8 cellular contexts compared by ENCODE assay signal in the genomic region with DNA sequence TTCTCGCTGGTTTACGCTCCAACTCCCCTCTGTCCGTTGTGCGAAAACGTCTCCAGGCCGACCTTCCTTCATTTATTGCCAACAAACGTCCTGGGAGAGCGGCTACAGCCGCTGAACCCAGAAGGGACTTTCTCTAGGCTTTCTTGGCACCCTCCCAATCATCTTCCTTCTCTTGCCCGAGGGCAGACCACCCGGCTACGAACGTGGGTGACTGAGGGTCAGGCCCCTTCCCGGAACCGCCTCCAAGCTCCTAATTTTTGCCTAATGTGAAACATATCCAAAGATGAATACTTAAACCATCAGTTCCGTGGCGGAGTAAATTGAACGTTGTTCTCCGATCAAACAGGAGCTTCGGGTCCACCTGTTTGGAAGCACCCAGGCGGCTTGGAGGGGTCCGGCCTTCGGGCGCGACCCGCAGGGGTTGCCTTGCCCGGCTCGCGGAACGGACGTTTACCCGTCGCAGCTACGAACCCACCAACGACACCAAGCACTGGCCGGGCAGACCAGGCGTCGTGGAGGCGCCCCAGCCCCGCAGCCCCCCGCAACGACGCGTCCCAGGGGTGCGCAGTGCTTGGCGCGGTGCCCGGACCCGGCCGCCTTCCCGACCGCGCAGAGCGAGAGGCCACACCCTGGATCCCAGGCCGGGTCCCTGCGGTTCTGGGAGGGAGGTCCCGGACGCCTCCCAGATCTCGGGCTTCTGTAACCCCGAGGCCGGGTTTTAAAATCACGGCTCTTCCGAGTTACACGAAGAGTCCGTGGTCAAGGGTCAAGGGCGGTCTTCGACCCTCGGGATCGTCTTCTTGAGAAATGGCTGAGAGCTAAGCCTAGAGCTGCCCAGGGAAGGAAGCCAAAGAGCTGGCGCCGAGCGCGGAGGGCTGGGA. TPM values are rescaled to one million over a fixed set of nuclear protein-coding genes. Genes with fewer than 3 reads are reported as not detected.
A peak's percentile ranks its signal among the peaks of the same experiment; 100 is the strongest.
DNase-seq lines count a peak whose midpoint lies in the region; ATAC-seq, FAIRE-seq and TF ChIP-seq lines count a peak whose summit lies in the region.
"Not testable (repeated sequence)": the region's sequence is repeated elsewhere in the genome, so short reads cannot be mapped to it uniquely, and the experiment has no call there.

No MANE protein-coding gene starts in this region.

- not testable (repeated sequence) for TF ChIP-seq POLR2A in endothelial cell of umbilical vein (IDR thresholded peaks at IDR 0.05; ENCODE audit: low read depth, low read length)

- 7% methylated on average over 40 of the region's 73 CpGs for WGBS in urinary bladder

- H3K27me3 ChIP-seq in HAP-1 (ENCODE audit: low read depth) (peaks cover 16% of the 10 kb centered on the region), endothelial cell of umbilical vein (ENCODE audit: control insufficient read depth in 2 of 2, insufficient read depth in 2 of 2, low read length in 2 of 2) (peaks cover 20 to 34% of the 10 kb centered on the region in 2 experiments)
- not testable (repeated sequence) for H3K27me3 ChIP-seq in parathyroid adenoma (ENCODE audit: control insufficient read depth, insufficient read depth, low read length)

- H3K27me3 Mint-ChIP-seq in activated T-cell treated with anti-CD3 and anti-CD28 coated beads, Interleukin-2, amount 50 U/mL, for 4 hours (ENCODE audit: low read depth), result peaks cover 21% of the 10 kb centered on the region

- H4K20me1 ChIP-seq in endothelial cell of umbilical vein (replicated peaks; ENCODE audit: control insufficient read depth, extremely low read depth, insufficient read depth, low read length), result not testable (repeated sequence)

- H3K36me3 Mint-ChIP-seq in activated T-cell treated with anti-CD3 and anti-CD28 coated beads, Interleukin-2, amount 50 U/mL, for 4 hours (ENCODE audit: insufficient read depth), result not testable (repeated sequence)

- H3K4me2 ChIP-seq in endothelial cell of umbilical vein (ENCODE audit: insufficient read depth, low read length), result not testable (repeated sequence)
- H3K4me2 ChIP-seq in parathyroid adenoma (ENCODE audit: low read length), result peak overlapping the region; percentile 26

- H3K4me1 ChIP-seq in HAP-1; endothelial cell of umbilical vein (ENCODE audit: control insufficient read depth, extremely low read depth, insufficient read depth, low read length); parathyroid adenoma; urinary bladder (ENCODE audit: insufficient read depth): not testable (repeated sequence)

- dilution Hi-C loops in endothelial cell of umbilical vein (cut with MboI; ENCODE audit: extremely low pct_ligation_motif_present, low sequenced_read_pairs), result not testable (repeated sequence)

- CTCF ChIA-PET in endothelial cell of umbilical vein (lab: Charles Lee), result not testable (repeated sequence)

- TF ChIP-seq CTCF in GM12864 (IDR thresholded peaks at IDR 0.05; ENCODE audit: low read depth, low read length, missing control alignments); endothelial cell of umbilical vein (IDR thresholded peaks at IDR 0.05; ENCODE audit: extremely low read depth in 1 of 2, insufficient read depth in 1 of 2, low read depth in 1 of 2, low read length in 2 of 2); parathyroid adenoma (IDR thresholded peaks at IDR 0.05): not testable (repeated sequence)

- FAIRE-seq in endothelial cell of umbilical vein (lab: Jason Lieb, UNC), result not testable (repeated sequence)

- not testable (repeated sequence) for H2AFZ ChIP-seq in endothelial cell of umbilical vein (ENCODE audit: low read depth, low read length)
- peak overlapping the region; percentile 72 for H2AFZ ChIP-seq in parathyroid adenoma

- H3K9ac ChIP-seq in endothelial cell of umbilical vein (replicated peaks; ENCODE audit: extremely low read depth, insufficient read depth, low read length); parathyroid adenoma: not testable (repeated sequence)

- not testable (repeated sequence) for H3K9me3 Mint-ChIP-seq in activated T-cell treated with anti-CD3 and anti-CD28 coated beads, Interleukin-2, amount 50 U/mL, for 4 hours

- H3K4me3 ChIP-seq in GM12864 (ENCODE audit: low read depth, low read length), result peak overlapping the region; percentile 45
- peak overlapping the region; percentile 41 for H3K4me3 ChIP-seq in HAP-1
- H3K4me3 ChIP-seq in endothelial cell of umbilical vein (replicated peaks in 1 of 3; ENCODE audit: insufficient read depth in 1 of 3, low read depth in 1 of 3, low read length in 3 of 3), result peak overlapping the region in 1 of 3 experiments; percentile 12
- H3K4me3 ChIP-seq in parathyroid adenoma (ENCODE audit: low read depth, low read length), result not testable (repeated sequence)
- peak overlapping the region; percentile 49 for H3K4me3 ChIP-seq in urinary bladder (ENCODE audit: low read depth, low read length)

- not testable (repeated sequence) for H3K79me2 ChIP-seq in endothelial cell of umbilical vein (ENCODE audit: control insufficient read depth, insufficient read depth, low read length); parathyroid adenoma

- H3K4me3 Mint-ChIP-seq in activated T-cell treated with anti-CD3 and anti-CD28 coated beads, Interleukin-2, amount 50 U/mL, for 4 hours, result peak overlapping the region; percentile 57

- in situ Hi-C loops in HAP-1 (cut with MboI; ENCODE audit: low sequenced_read_pairs); KBM-7 (cut with MboI; ENCODE audit: low pct_unique_long_range_greater_than_20kb, low sequenced_read_pairs): not testable (repeated sequence)

- H3K4me1 Mint-ChIP-seq in activated T-cell treated with anti-CD3 and anti-CD28 coated beads, Interleukin-2, amount 50 U/mL, for 4 hours (ENCODE audit: low read depth), result peaks cover 10% of the 10 kb centered on the region

- not testable (repeated sequence) for DNase-seq in GM12864 (ENCODE audit: low read depth); activated T-cell treated with anti-CD3 and anti-CD28 coated beads, Interleukin-2, amount 50 U/mL, for 4 hours
- DNase-seq in HAP-1 (ENCODE audit: low spot score in 2 of 2) (peak in 1 of 2 experiments; percentile 18), KBM-7 (peak; percentile 20), endothelial cell of umbilical vein (ENCODE audit: low read depth, low spot score) (peak; percentile 2), kidney tubule cell (ENCODE audit: low spot score) (peak; percentile 1)

- BruUV-seq in endothelial cell of umbilical vein (replicated peaks; lab: Mats Ljungman, UMichigan), result not testable (repeated sequence)

- H3K9me3 ChIP-seq in HAP-1; endothelial cell of umbilical vein (replicated peaks; ENCODE audit: control insufficient read depth, insufficient read depth, low read length); parathyroid adenoma (ENCODE audit: control insufficient read depth, low read length): not testable (repeated sequence)

- peak; percentile 14 to 19 for ATAC-seq in activated T-cell treated with anti-CD3 and anti-CD28 coated beads, Interleukin-2, amount 50 U/mL, for 4 hours

- POLR2A ChIA-PET in endothelial cell of umbilical vein (lab: Charles Lee), result not testable (repeated sequence)

- not testable (repeated sequence) for H3K27ac ChIP-seq in endothelial cell of umbilical vein (ENCODE audit: insufficient read depth, low read depth, low read length); parathyroid adenoma; urinary bladder (ENCODE audit: low read depth)

- intact Hi-C loops in endothelial cell of umbilical vein (cut with micrococcal nuclease), result not testable (repeated sequence)

- H3K36me3 ChIP-seq in HAP-1 (replicated peaks); endothelial cell of umbilical vein (ENCODE audit: control insufficient read depth in 2 of 2, extremely low read depth in 1 of 2, insufficient read depth in 2 of 2, low read length in 2 of 2); parathyroid adenoma (ENCODE audit: control insufficient read depth, insufficient read depth, low read length); urinary bladder (ENCODE audit: insufficient read depth): not testable (repeated sequence)

- H3K9me1 ChIP-seq in endothelial cell of umbilical vein (replicated peaks; ENCODE audit: control insufficient read depth, extremely low read depth, insufficient read depth, low read length), result not testable (repeated sequence)

TF ChIP-seq in endothelial cell of umbilical vein, 7 proteins besides CTCF, POLR2A, EP300 and RAD21:
- peak; percentile 26 for TF ChIP-seq EZH2 (IDR thresholded peaks at IDR 0.05; ENCODE audit: borderline replicate concordance, low read depth, low read length, severe bottlenecking)

RNA-seq across cellular contexts. Expression of gene FOXD4L1, which starts 4.0 kb away (rescaled TPM):
- under 1 TPM; 0.11 to 0.18 (median 0.16) TPM for total RNA-seq in activated T-cell treated with anti-CD3 and anti-CD28 coated beads, Interleukin-2, amount 50 U/mL, for 4 hours
- total RNA-seq in endothelial cell of umbilical vein, result 0.18 TPM in 1 of 2 replicates, not detected in the other
- polyA plus RNA-seq in endothelial cell of umbilical vein, result 0.04 and 0.06 TPM in 2 replicates
- polyA plus RNA-seq in endothelial cell of umbilical vein (2011; cell fraction: cytosol; rRNA removed), result 0.04 TPM in 1 of 2 replicates, not detected in the other
- 0.17 and 0.18 TPM in 2 replicates for polyA plus RNA-seq in endothelial cell of umbilical vein (2011; cell fraction: nucleus; rRNA removed)
- polyA plus RNA-seq in endothelial cell of umbilical vein (2012), result not detected in 2 replicates
- polyA minus RNA-seq in endothelial cell of umbilical vein, result 0.19 and 0.36 TPM in 2 replicates
- not detected for polyA minus RNA-seq in endothelial cell of umbilical vein (2011; cell fraction: cytosol; rRNA and poly(A)+ RNA removed)
- 0.24 TPM in 1 of 2 replicates, not detected in the other for polyA minus RNA-seq in endothelial cell of umbilical vein (2011; cell fraction: nucleus; rRNA and poly(A)+ RNA removed)
- total RNA-seq in urinary bladder, result not detected
- polyA plus RNA-seq in urinary bladder, result 0.03 TPM
